In genomic region chr3:129497838-129498237, GRCh38 we compare ENCODE assay signal across 15 cellular contexts. TPM values are rescaled to one million over a fixed set of nuclear protein-coding genes. Genes with fewer than 3 reads are reported as not detected.
"Had no signal": no experiment of that assay in that cellular context is flagged by ENCODE, and none has a peak within 500 bp of the region (broad histone marks: within the 10 kb centered on the region; RNA-seq: fewer than 3 reads in every experiment).

No MANE protein-coding gene starts in this region.

RNA-seq across cellular contexts. Expression of gene RHO, which starts 30.6 kb away (rescaled TPM):
- total RNA-seq: adrenal gland, ascending aorta, dermis blood vessel endothelial cell, gastrocnemius medialis, kidney, mammary epithelial cell, natural killer cell, sciatic nerve, subcutaneous adipose tissue, T-helper 17 cell, thoracic aorta, ureter had no signal
- polyA plus RNA-seq: adrenal gland, immature natural killer cell, mammary epithelial cell, SK-N-SH had no signal

RNA-seq across cellular contexts. Expression of gene H1-8, which starts 45.1 kb away (rescaled TPM):
- total RNA-seq: adrenal gland, ascending aorta, dermis blood vessel endothelial cell, gastrocnemius medialis, kidney, mammary epithelial cell, natural killer cell, omental fat pad, sciatic nerve, subcutaneous adipose tissue, T-helper 17 cell, thoracic aorta, ureter had no signal
- polyA plus RNA-seq: adrenal gland, immature natural killer cell, mammary epithelial cell, SK-N-SH had no signal
